In the genomic region with DNA sequence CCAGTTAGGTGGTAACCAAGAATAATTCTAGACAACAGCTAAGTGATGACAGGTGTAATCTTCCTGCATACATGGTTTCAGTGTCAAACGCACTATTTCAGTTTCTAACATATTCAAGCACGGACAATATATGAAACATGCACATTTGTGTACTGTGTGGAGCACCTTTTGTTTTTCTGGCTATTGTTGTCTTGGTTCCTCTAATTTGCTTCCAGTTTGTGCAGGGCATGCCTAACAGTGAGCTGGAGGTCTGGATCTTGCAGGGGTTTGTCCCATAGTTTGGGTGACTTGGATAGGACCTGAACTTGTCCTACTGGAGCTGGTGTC, we compare ENCODE assay signal across 23 cellular contexts.
DNase-seq lines count a peak whose midpoint lies in the region; ATAC-seq and TF ChIP-seq lines count a peak whose summit lies in the region.
"Had no signal": no experiment of that assay in that cellular context is flagged by ENCODE, and none has a peak within 500 bp of the region (broad histone marks: within the 10 kb centered on the region; RNA-seq: fewer than 3 reads in every experiment).

No MANE protein-coding gene starts in this region.

- no peaks in the 10 kb centered on the region for H4K20me1 ChIP-seq in PC-9 (ENCODE audit: insufficient read depth)

- H3K4me2 ChIP-seq in PC-9: peak overlapping the region; percentile 83

- intact Hi-C loops in PC-9 (cut with micrococcal nuclease; ENCODE audit: unreplicated experiment) (no loop called here), prostate gland (cut with DNase I) (no loop called here)
- intact Hi-C loops in activated T-helper 1 cell treated with anti-CD3 and anti-CD28 coated beads, Interleukin-12 subunit alpha, Interleukin-12 subunit beta, Interleukin-2, Interleukin-4 antibody, amounts not matched to agents 30 ng/mL and 10 ng/mL and 1 ng/mL, durations not matched to agents 14 hours and 24 hours and 36 hours (cut with micrococcal nuclease): no loop called here

- TF ChIP-seq POLR2A in prostate gland (IDR thresholded peaks at IDR 0.05): no peak

- H3K4me1 ChIP-seq in PC-9 (replicated peaks; ENCODE audit: insufficient read depth) (no peaks in the 10 kb centered on the region), prostate gland (replicated peaks) (no peaks in the 10 kb centered on the region)
- H3K4me1 ChIP-seq: pancreas, SJCRH30, transverse colon had no signal

- CTCF ChIA-PET in PC-9 (lab: Charles Lee): no interaction called here

- WGBS in prostate gland: 96% methylated on average over 2 of the region's 2 CpGs

- no peaks in the 10 kb centered on the region for H3K9me3 Mint-ChIP-seq in activated T-helper 1 cell treated with anti-CD3 and anti-CD28 coated beads, Interleukin-12 subunit alpha, Interleukin-12 subunit beta, Interleukin-2, Interleukin-4 antibody, amounts not matched to agents 30 ng/mL and 10 ng/mL and 1 ng/mL, durations not matched to agents 14 hours and 24 hours and 36 hours
- H3K9me3 Mint-ChIP-seq: activated CD8-positive, alpha-beta T cell treated with anti-CD3 and anti-CD28 coated beads for 36 hours; CD8-positive, alpha-beta T cell; stimulated activated naive CD8-positive, alpha-beta T cell treated with anti-CD3 and anti-CD28 coated beads, Interleukin-15, Interleukin-2, amounts not matched to agents 100 ng/mL and 50 ng/mL, for 24 hours had no signal

- H3K9me2 ChIP-seq in PC-9 (ENCODE audit: insufficient read depth): no peaks in the 10 kb centered on the region

- no peaks in the 10 kb centered on the region for H3K27me3 Mint-ChIP-seq in activated T-helper 1 cell treated with anti-CD3 and anti-CD28 coated beads, Interleukin-12 subunit alpha, Interleukin-12 subunit beta, Interleukin-2, Interleukin-4 antibody, amounts not matched to agents 30 ng/mL and 10 ng/mL and 1 ng/mL, durations not matched to agents 14 hours and 24 hours and 36 hours (ENCODE audit: insufficient read depth)
- H3K27me3 Mint-ChIP-seq: memory B cell had no signal

- no peak overlapping the region for H3K4me3 Mint-ChIP-seq in activated T-helper 1 cell treated with anti-CD3 and anti-CD28 coated beads, Interleukin-12 subunit alpha, Interleukin-12 subunit beta, Interleukin-2, Interleukin-4 antibody, amounts not matched to agents 30 ng/mL and 10 ng/mL and 1 ng/mL, durations not matched to agents 14 hours and 24 hours and 36 hours
- H3K4me3 Mint-ChIP-seq: activated CD8-positive, alpha-beta T cell treated with anti-CD3 and anti-CD28 coated beads for 36 hours; activated naive CD4-positive, alpha-beta T cell treated with anti-CD3 and anti-CD28 coated beads for 36 hours; CD8-positive, alpha-beta T cell; naive thymus-derived CD4-positive, alpha-beta T cell; stimulated activated naive CD8-positive, alpha-beta T cell treated with anti-CD3 and anti-CD28 coated beads, Interleukin-15, Interleukin-2, amounts not matched to agents 100 ng/mL and 50 ng/mL, for 24 hours had no signal

- H3K27me3 ChIP-seq in PC-9 (ENCODE audit: insufficient read depth, low read depth) (no peaks in the 10 kb centered on the region), prostate gland (replicated peaks; ENCODE audit: insufficient read depth) (no peaks in the 10 kb centered on the region)
- H3K27me3 ChIP-seq: pancreas, SJCRH30, transverse colon had no signal

- H3K4me3 ChIP-seq in PC-9 (peak overlapping the region; percentile 60; the same call in 1 of the 2 replicates), prostate gland (no peak overlapping the region)
- H3K4me3 ChIP-seq: pancreas, SJCRH30, transverse colon had no signal

- H3K79me2 ChIP-seq in PC-9 (ENCODE audit: low read depth): no peaks in the 10 kb centered on the region

- no peak overlapping the region for H2AFZ ChIP-seq in PC-9

- in situ Hi-C loops in KBM-7 (cut with MboI; ENCODE audit: low pct_unique_long_range_greater_than_20kb, low sequenced_read_pairs): loop anchor here (25.0 kb wide), 1 partner anchor 189 kb away; no protein-coding TSS in a partner anchor

- H3K27ac ChIP-seq in PC-9: no peak overlapping the region
- H3K27ac ChIP-seq in prostate gland: no peak overlapping the region
- H3K27ac ChIP-seq: pancreas, SJCRH30, transverse colon, WERI-Rb-1 had no signal

- H3F3A ChIP-seq in PC-9 (ENCODE audit: insufficient read depth, low read depth): no peaks in the 10 kb centered on the region

- TF ChIP-seq CTCF in PC-9 (conservative IDR thresholded peaks at IDR 0.05): no peak
- TF ChIP-seq CTCF in prostate gland (IDR thresholded peaks at IDR 0.05): no peak

- BruUV-seq in PC-9 (replicated peaks; lab: Mats Ljungman, UMichigan): no TSS peak

- no peaks in the 10 kb centered on the region for H3K36me3 ChIP-seq in PC-9 (ENCODE audit: low read depth)
- no peaks in the 10 kb centered on the region for H3K36me3 ChIP-seq in prostate gland
- H3K36me3 ChIP-seq: pancreas, SJCRH30, transverse colon, WERI-Rb-1 had no signal

- no peaks in the 10 kb centered on the region for H3K4me1 Mint-ChIP-seq in activated T-helper 1 cell treated with anti-CD3 and anti-CD28 coated beads, Interleukin-12 subunit alpha, Interleukin-12 subunit beta, Interleukin-2, Interleukin-4 antibody, amounts not matched to agents 30 ng/mL and 10 ng/mL and 1 ng/mL, durations not matched to agents 14 hours and 24 hours and 36 hours (ENCODE audit: low read depth)
- H3K4me1 Mint-ChIP-seq: naive thymus-derived CD4-positive, alpha-beta T cell had no signal

- no peaks in the 10 kb centered on the region; the same call in 1 of the 2 replicates for H3K9me3 ChIP-seq in PC-9 (ENCODE audit: insufficient read depth, low read depth)
- H3K9me3 ChIP-seq in prostate gland: no peaks in the 10 kb centered on the region
- H3K9me3 ChIP-seq: pancreas, SJCRH30, transverse colon had no signal

- H3K27ac Mint-ChIP-seq in activated T-helper 1 cell treated with anti-CD3 and anti-CD28 coated beads, Interleukin-12 subunit alpha, Interleukin-12 subunit beta, Interleukin-2, Interleukin-4 antibody, amounts not matched to agents 30 ng/mL and 10 ng/mL and 1 ng/mL, durations not matched to agents 14 hours and 24 hours and 36 hours: no peak overlapping the region
- H3K27ac Mint-ChIP-seq: activated CD8-positive, alpha-beta T cell treated with anti-CD3 and anti-CD28 coated beads for 36 hours; activated naive CD4-positive, alpha-beta T cell treated with anti-CD3 and anti-CD28 coated beads for 36 hours; CD8-positive, alpha-beta T cell; memory B cell; naive thymus-derived CD4-positive, alpha-beta T cell; stimulated activated naive CD8-positive, alpha-beta T cell treated with anti-CD3 and anti-CD28 coated beads, Interleukin-15, Interleukin-2, amounts not matched to agents 100 ng/mL and 50 ng/mL, for 24 hours had no signal

- peak; percentile 50 for ATAC-seq in GM18511 (IDR thresholded peaks at IDR 0.05; ENCODE audit: unreplicated experiment)
- peak; percentile 57 for ATAC-seq in GM21528 (IDR thresholded peaks at IDR 0.05; ENCODE audit: low FRiP score, unreplicated experiment)
- peak; percentile 53 for ATAC-seq in HG03064 (IDR thresholded peaks at IDR 0.05; ENCODE audit: low read depth, unreplicated experiment)
- ATAC-seq: activated CD8-positive, alpha-beta T cell treated with anti-CD3 and anti-CD28 coated beads for 36 hours; CD8-positive, alpha-beta T cell; naive thymus-derived CD4-positive, alpha-beta T cell; Panc1; pancreas had no signal

- no peak for DNase-seq in PC-9
- DNase-seq in prostate gland (ENCODE audit: low spot score): no peak
- DNase-seq in NCI-H510A treated with DMSO at 0.1 percent for 48 hours (lab: John Stamatoyannopoulos, UW): no peak
- DNase-seq in KBM-7: no peak
- no peak for DNase-seq in activated T-helper 1 cell treated with anti-CD3 and anti-CD28 coated beads, Interleukin-12 subunit alpha, Interleukin-12 subunit beta, Interleukin-2, Interleukin-4 antibody, amounts not matched to agents 30 ng/mL and 10 ng/mL and 1 ng/mL, durations not matched to agents 14 hours and 24 hours and 36 hours (ENCODE audit: low spot score)
- DNase-seq: activated CD8-positive, alpha-beta T cell treated with anti-CD3 and anti-CD28 coated beads for 36 hours; activated naive CD4-positive, alpha-beta T cell treated with anti-CD3 and anti-CD28 coated beads for 36 hours; activated T-cell treated with anti-CD3 and anti-CD28 coated beads, Interleukin-2, amount 50 U/mL, for 1 hour; caudate nucleus; CD8-positive, alpha-beta T cell; naive thymus-derived CD4-positive, alpha-beta T cell; NCI-H1105; NCI-H748 treated with DMSO at 0.1 percent for 48 hours; pancreas; SJCRH30; transverse colon; WERI-Rb-1 had no signal

- H3K36me3 Mint-ChIP-seq in activated T-helper 1 cell treated with anti-CD3 and anti-CD28 coated beads, Interleukin-12 subunit alpha, Interleukin-12 subunit beta, Interleukin-2, Interleukin-4 antibody, amounts not matched to agents 30 ng/mL and 10 ng/mL and 1 ng/mL, durations not matched to agents 14 hours and 24 hours and 36 hours (ENCODE audit: low read depth): no peaks in the 10 kb centered on the region
- H3K36me3 Mint-ChIP-seq: CD8-positive, alpha-beta T cell had no signal

- POLR2A ChIA-PET in PC-9 (lab: Charles Lee; ENCODE audit: unreplicated experiment): no interaction called here
